ENCODE assay signal across 21 cellular contexts in genomic region chr12:50325890-50326391, GRCh38. TPM values are rescaled to one million over a fixed set of nuclear protein-coding genes. Genes with fewer than 3 reads are reported as not detected.
A peak's percentile ranks its signal among the peaks of the same experiment; 100 is the strongest.
DNase-seq lines count a peak whose midpoint lies in the region; ATAC-seq and TF ChIP-seq lines count a peak whose summit lies in the region.
"Had no signal": no experiment of that assay in that cellular context is flagged by ENCODE, and none has a peak within 500 bp of the region (broad histone marks: within the 10 kb centered on the region; RNA-seq: fewer than 3 reads in every experiment).

No MANE protein-coding gene starts in this region.

- 85% methylated on average over 5 of the region's 5 CpGs for WGBS in SK-N-SH (ENCODE audit: low lambda C conversion rate)
- 39% methylated on average over 5 of the region's 5 CpGs for WGBS in right lobe of liver (ENCODE audit: insufficient coverage, low coverage, low lambda C conversion rate, missing lambda C conversion rate)

- no peak overlapping the region for H3K9ac ChIP-seq in SK-N-SH

- no peak for TF ChIP-seq EP300 in SK-N-SH (IDR thresholded peaks at IDR 0.05; ENCODE audit: borderline replicate concordance in 1 of 2, low read depth in 1 of 2, low read length in 1 of 2)

- ATAC-seq in SK-N-SH treated with all-trans-retinoic acid at 6 μM for 48 hours (no peak), right lobe of liver (peak; percentile 90 to 97 (median 94)), upper lobe of right lung (peak; percentile 29), GM19324 (IDR thresholded peaks at IDR 0.05; ENCODE audit: low FRiP score, unreplicated experiment) (no peak), GM21390 (IDR thresholded peaks at IDR 0.05; ENCODE audit: unreplicated experiment) (no peak)
- ATAC-seq: left ventricle myocardium superior had no signal

- H3K4me3 ChIP-seq in SK-N-SH (ENCODE audit: low read depth in 2 of 2, low read length in 1 of 2) (no peak overlapping the region), epithelial cell of esophagus (ENCODE audit: low read length) (no peak overlapping the region), right lobe of liver (peak overlapping the region in 1 of 3 donors; percentile 41), upper lobe of right lung (no peak overlapping the region), brain microvascular endothelial cell (ENCODE audit: low read depth, low read length) (no peak overlapping the region)
- H3K4me3 ChIP-seq: adrenal gland, hepatocyte had no signal

- POLR2A ChIA-PET in SK-N-SH (lab: Yijun Ruan, JAX): no interaction called here

- H3K27me3 ChIP-seq in SK-N-SH (ENCODE audit: insufficient read depth) (no peaks in the 10 kb centered on the region), right lobe of liver (no peaks in the 10 kb centered on the region), upper lobe of right lung (no peaks in the 10 kb centered on the region), brain microvascular endothelial cell (replicated peaks) (no peaks in the 10 kb centered on the region)
- H3K27me3 ChIP-seq: adrenal gland, hepatocyte had no signal

- intact Hi-C loops in right lobe of liver (cut with DNase I): no loop called here
- intact Hi-C loops in upper lobe of right lung (cut with DNase I): no loop called here

- H3K4me1 ChIP-seq in SK-N-SH (ENCODE audit: control insufficient read depth in 1 of 2, insufficient read depth in 2 of 2, low read depth in 1 of 2, low read length in 1 of 2) (peaks cover 0 to 8% of the 10 kb centered on the region in 2 experiments; a peak in 1 of 4 replicates), right lobe of liver (peaks cover 0 to 34% (median 8%) of the 10 kb centered on the region in 4 donors), upper lobe of right lung (peaks cover 10% of the 10 kb centered on the region)

- H3K36me3 ChIP-seq in SK-N-SH (replicated peaks in 1 of 2; ENCODE audit: control insufficient read depth in 1 of 2, insufficient read depth in 2 of 2, low read length in 1 of 2) (no peaks in the 10 kb centered on the region), right lobe of liver (no peaks in the 10 kb centered on the region), upper lobe of right lung (no peaks in the 10 kb centered on the region), brain microvascular endothelial cell (replicated peaks) (no peaks in the 10 kb centered on the region)
- H3K36me3 ChIP-seq: adrenal gland had no signal

- H4K20me1 ChIP-seq in SK-N-SH (ENCODE audit: insufficient read depth): no peaks in the 10 kb centered on the region

- no peak overlapping the region for H3K27ac ChIP-seq in SK-N-SH (ENCODE audit: low read depth in 2 of 2, low read length in 1 of 2)
- H3K27ac ChIP-seq in right lobe of liver: peak overlapping the region; percentile 44 to 88 (median 79)
- peak overlapping the region; percentile 13 for H3K27ac ChIP-seq in upper lobe of right lung
- no peak overlapping the region for H3K27ac ChIP-seq in brain microvascular endothelial cell
- H3K27ac ChIP-seq: epithelial cell of prostate, hepatocyte had no signal

- 0 out of 2 replicates have a peak overlapping the region, but pooled peaks have one; percentile 45 for H2AFZ ChIP-seq in SK-N-SH (ENCODE audit: low read depth)
- H2AFZ ChIP-seq: hepatocyte had no signal

- no peak for TF ChIP-seq POLR2A in right lobe of liver (IDR thresholded peaks at IDR 0.05)

- TF ChIP-seq CTCF in SK-N-SH (IDR thresholded peaks at IDR 0.05): no peak
- TF ChIP-seq CTCF in epithelial cell of esophagus (IDR thresholded peaks at IDR 0.05; ENCODE audit: insufficient read depth, low read depth, low read length, missing control alignments): no peak
- TF ChIP-seq CTCF in right lobe of liver (IDR thresholded peaks at IDR 0.05): no peak
- no peak for TF ChIP-seq CTCF in upper lobe of right lung (IDR thresholded peaks at IDR 0.05)
- TF ChIP-seq CTCF in brain microvascular endothelial cell (IDR thresholded peaks at IDR 0.05; ENCODE audit: low read depth, low read length, missing control alignments): no peak

- H3K9me2 ChIP-seq in SK-N-SH: no peaks in the 10 kb centered on the region

- H3K79me2 ChIP-seq in SK-N-SH (ENCODE audit: insufficient read depth): no peaks in the 10 kb centered on the region
- H3K79me2 ChIP-seq: hepatocyte had no signal

- CTCF ChIA-PET in SK-N-SH (lab: Yijun Ruan, JAX): no interaction called here

- DNase-seq in SK-N-SH: no peak
- DNase-seq in epithelial cell of esophagus (ENCODE audit: low read depth): peak; percentile 30
- peak; percentile 62 to 86 (median 75) for DNase-seq in right lobe of liver
- no peak for DNase-seq in upper lobe of right lung
- DNase-seq in brain microvascular endothelial cell: no peak
- DNase-seq: 8988T; activated gamma-delta T cell treated with Interleukin-2 at 50 U/mL for 16 hours; caudate nucleus; CD4-positive, alpha-beta memory T cell; immature natural killer cell; KBM-7; left ventricle myocardium superior; MM.1S; OCI-M1; posterior cingulate gyrus had no signal

- in situ Hi-C loops in brain microvascular endothelial cell (cut with HindIII; ENCODE audit: low pct_ligation_motif_present, low sequenced_read_pairs): no loop called here

- H3K4me2 ChIP-seq in SK-N-SH: no peak overlapping the region
- H3K4me2 ChIP-seq: hepatocyte had no signal

- no peak for TF ChIP-seq RAD21 in SK-N-SH (IDR thresholded peaks at IDR 0.05; ENCODE audit: low read length)

- no peaks in the 10 kb centered on the region for H3K9me3 ChIP-seq in SK-N-SH
- H3K9me3 ChIP-seq in right lobe of liver: no peaks in the 10 kb centered on the region
- H3K9me3 ChIP-seq in upper lobe of right lung: no peaks in the 10 kb centered on the region
- H3K9me3 ChIP-seq: adrenal gland had no signal

- H3F3A ChIP-seq in SK-N-SH (replicated peaks; ENCODE audit: insufficient read depth): peaks cover 6% of the 10 kb centered on the region

TF ChIP-seq in SK-N-SH, 30 proteins besides CTCF, POLR2A, EP300 and RAD21:
- TF ChIP-seq FOXJ3 (CRISPR knock-in tag; IDR thresholded peaks at IDR 0.05) (no peak), MAX (IDR thresholded peaks at IDR 0.05; ENCODE audit: low read depth) (no peak), IRF3 (IDR thresholded peaks at IDR 0.05; ENCODE audit: low read depth, low read length) (no peak)

TF ChIP-seq in SK-N-SH treated with all-trans-retinoic acid at 6 μM for 48 hours, 23 proteins besides CTCF, POLR2A, EP300 and RAD21 (continues in another document):
- TF ChIP-seq RARB (CRISPR knock-in tag; IDR thresholded peaks at IDR 0.05) (no peak), ZNF8 (CRISPR knock-in tag; IDR thresholded peaks at IDR 0.05) (no peak), ARNTL (CRISPR knock-in tag; IDR thresholded peaks at IDR 0.05; ENCODE audit: borderline replicate concordance, low read depth) (no peak), POU6F1 (CRISPR knock-in tag; IDR thresholded peaks at IDR 0.05; ENCODE audit: borderline replicate concordance, low read depth) (no peak), ZFP3 (CRISPR knock-in tag; IDR thresholded peaks at IDR 0.05) (no peak), SNAI2 (CRISPR knock-in tag; IDR thresholded peaks at IDR 0.05) (no peak), GLIS3 (CRISPR knock-in tag; IDR thresholded peaks at IDR 0.05) (no peak), PATZ1 (CRISPR knock-in tag; IDR thresholded peaks at IDR 0.05; ENCODE audit: borderline replicate concordance) (no peak), CREB5 (CRISPR knock-in tag; IDR thresholded peaks at IDR 0.05; ENCODE audit: low read depth) (no peak)

RNA-seq across cellular contexts. Expression of gene LIMA1, which starts 42.6 kb away (rescaled TPM):
- polyA plus RNA-seq in SK-N-SH (2012; rRNA removed): 96.6 and 148 TPM in 2 replicates
- 115 and 130 TPM in 2 replicates for polyA plus RNA-seq in SK-N-SH (2012; cell fraction: cytosol; rRNA removed)
- 210 and 318 TPM in 2 replicates for polyA plus RNA-seq in SK-N-SH (2012; cell fraction: nucleus; rRNA removed)
- total RNA-seq in right lobe of liver (10 to 100 TPM in 5 of 6 experiments, 1 to 10 TPM in 1; 7.3 to 21.9 (median 13.1) TPM), upper lobe of right lung (81.1 TPM)

Comparison
In these comparisons a context has a peak if more than half of its experiments do, and no peak if none do; other contexts are left out.
1. DNase-seq: peak in epithelial cell of esophagus (single experiment) and right lobe of liver (3 of 3); none in SK-N-SH (single experiment), upper lobe of right lung (single experiment) and brain microvascular endothelial cell (single experiment).
2. H3K27ac ChIP-seq: peak in right lobe of liver (3 of 3) and upper lobe of right lung (single experiment); none in SK-N-SH (0 of 2) and brain microvascular endothelial cell (single experiment).
3. ATAC-seq: peak in right lobe of liver (4 of 4) and upper lobe of right lung (single experiment); none in SK-N-SH treated with all-trans-retinoic acid at 6 μM for 48 hours (single experiment), GM19324 (single experiment) and GM21390 (single experiment).